1 cellular context compared by ENCODE assay signal in the genomic region with DNA sequence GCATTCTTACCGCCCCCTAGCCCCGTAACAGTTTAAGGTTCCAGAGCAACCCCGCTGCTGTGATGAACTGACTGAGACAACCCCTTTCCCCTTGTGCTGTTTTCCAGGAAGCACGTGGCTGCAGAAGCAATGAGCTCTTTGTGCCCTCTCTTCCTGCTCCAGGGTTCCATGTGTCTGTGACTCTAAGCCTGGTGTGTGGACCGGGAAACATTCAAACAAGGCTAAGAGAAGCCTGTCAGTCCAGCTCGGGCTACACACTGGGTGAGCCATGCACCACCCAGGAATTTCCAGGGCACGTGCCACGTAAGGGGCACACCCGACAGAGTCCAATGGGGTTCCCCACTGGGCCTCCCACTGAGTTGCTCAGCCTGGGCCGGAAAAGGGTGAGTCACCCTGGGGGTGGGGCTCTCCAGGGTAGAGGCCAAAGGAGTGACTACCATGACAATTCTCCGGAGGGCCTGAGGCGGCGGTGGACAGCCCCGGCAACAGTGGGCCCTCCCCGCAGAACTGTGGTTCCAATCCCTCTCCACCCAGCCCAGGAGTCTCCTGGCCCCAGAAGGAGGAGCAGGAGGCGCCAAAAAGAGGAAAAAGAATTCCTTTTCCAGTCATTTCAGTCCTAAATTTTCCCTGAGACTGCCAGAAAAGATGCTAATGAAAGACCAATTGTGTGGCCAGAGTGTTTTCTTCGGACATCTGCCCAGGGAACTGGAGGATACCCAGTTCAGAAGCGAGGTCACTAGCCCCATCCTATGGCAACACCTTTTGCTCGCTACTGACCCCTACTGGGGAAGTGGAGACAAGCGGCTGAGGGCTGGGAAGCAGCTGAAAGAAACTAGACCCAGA.
TF ChIP-seq lines count a peak whose summit lies in the region.

No MANE protein-coding gene starts in this region.

TF ChIP-seq in HepG2, 621 proteins besides CTCF, POLR2A, EP300 and RAD21 (continued from another document and continues in another):
- TF ChIP-seq, protein P1, sequence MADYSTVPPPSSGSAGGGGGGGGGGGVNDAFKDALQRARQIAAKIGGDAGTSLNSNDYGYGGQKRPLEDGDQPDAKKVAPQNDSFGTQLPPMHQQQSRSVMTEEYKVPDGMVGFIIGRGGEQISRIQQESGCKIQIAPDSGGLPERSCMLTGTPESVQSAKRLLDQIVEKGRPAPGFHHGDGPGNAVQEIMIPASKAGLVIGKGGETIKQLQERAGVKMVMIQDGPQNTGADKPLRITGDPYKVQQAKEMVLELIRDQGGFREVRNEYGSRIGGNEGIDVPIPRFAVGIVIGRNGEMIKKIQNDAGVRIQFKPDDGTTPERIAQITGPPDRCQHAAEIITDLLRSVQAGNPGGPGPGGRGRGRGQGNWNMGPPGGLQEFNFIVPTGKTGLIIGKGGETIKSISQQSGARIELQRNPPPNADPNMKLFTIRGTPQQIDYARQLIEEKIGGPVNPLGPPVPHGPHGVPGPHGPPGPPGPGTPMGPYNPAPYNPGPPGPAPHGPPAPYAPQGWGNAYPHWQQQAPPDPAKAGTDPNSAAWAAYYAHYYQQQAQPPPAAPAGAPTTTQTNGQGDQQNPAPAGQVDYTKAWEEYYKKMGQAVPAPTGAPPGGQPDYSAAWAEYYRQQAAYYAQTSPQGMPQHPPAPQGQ (CRISPR knock-in tag; IDR thresholded peaks at IDR 0.05; ENCODE audit: borderline replicate concordance), result no peak
- no peak for TF ChIP-seq ZNF841 (CRISPR knock-in tag; IDR thresholded peaks at IDR 0.05; ENCODE audit: borderline replicate concordance)
- peak; percentile 57; the same call in 1 of the 2 replicates for TF ChIP-seq TBX3 (IDR thresholded peaks at IDR 0.05; ENCODE audit: borderline replicate concordance)
- TF ChIP-seq GABPB1 (CRISPR knock-in tag; IDR thresholded peaks at IDR 0.05), result peak; percentile 74
- no peak; the same call in 1 of the 2 replicates for TF ChIP-seq TMF1 (CRISPR knock-in tag; IDR thresholded peaks at IDR 0.05; ENCODE audit: low read depth)
- 0 out of 2 replicates have a peak, but pooled peaks have one; percentile 46 for TF ChIP-seq KDM4B (CRISPR knock-in tag; IDR thresholded peaks at IDR 0.05)
- no peak for TF ChIP-seq HNRNPH1 (optimal IDR thresholded peaks at IDR 0.05; ENCODE audit: low read depth, low read length)
- TF ChIP-seq, protein P2, sequence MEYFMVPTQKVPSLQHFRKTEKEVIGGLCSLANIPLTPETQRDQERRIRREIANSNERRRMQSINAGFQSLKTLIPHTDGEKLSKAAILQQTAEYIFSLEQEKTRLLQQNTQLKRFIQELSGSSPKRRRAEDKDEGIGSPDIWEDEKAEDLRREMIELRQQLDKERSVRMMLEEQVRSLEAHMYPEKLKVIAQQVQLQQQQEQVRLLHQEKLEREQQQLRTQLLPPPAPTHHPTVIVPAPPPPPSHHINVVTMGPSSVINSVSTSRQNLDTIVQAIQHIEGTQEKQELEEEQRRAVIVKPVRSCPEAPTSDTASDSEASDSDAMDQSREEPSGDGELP (IDR thresholded peaks at IDR 0.05; ENCODE audit: borderline replicate concordance, low read depth), result peak; percentile 23; the same call in 1 of the 2 replicates
- TF ChIP-seq ZSCAN29 (CRISPR knock-in tag; conservative IDR thresholded peaks at IDR 0.05), result peak; percentile 77; the same call in 1 of the 2 replicates
- no peak for TF ChIP-seq SUZ12 (IDR thresholded peaks at IDR 0.05; ENCODE audit: low read depth, low read length)
- TF ChIP-seq ATF7 (IDR thresholded peaks at IDR 0.05), result no peak
- peak; percentile 89 for TF ChIP-seq ATF7 (CRISPR knock-in tag; IDR thresholded peaks at IDR 0.05)
- peak; percentile 90 for TF ChIP-seq ZNF709 (CRISPR knock-in tag; IDR thresholded peaks at IDR 0.05)
- no peak for TF ChIP-seq SOX6 (IDR thresholded peaks at IDR 0.05)
- peak; percentile 89 for TF ChIP-seq SOX6 (CRISPR knock-in tag; IDR thresholded peaks at IDR 0.05)
- no peak for TF ChIP-seq ZSCAN31 (CRISPR knock-in tag; IDR thresholded peaks at IDR 0.05; ENCODE audit: low read depth)
- TF ChIP-seq ZFP37 (CRISPR knock-in tag; IDR thresholded peaks at IDR 0.05; ENCODE audit: borderline replicate concordance), result peak; percentile 97
- 0 out of 2 replicates have a peak, but pooled peaks have one; percentile 29 for TF ChIP-seq ZNF124 (CRISPR knock-in tag; IDR thresholded peaks at IDR 0.05)
- TF ChIP-seq NONO (IDR thresholded peaks at IDR 0.05), result no peak
- TF ChIP-seq NONO (CRISPR knock-in tag; conservative IDR thresholded peaks at IDR 0.05), result no peak
- TF ChIP-seq, protein P3, sequence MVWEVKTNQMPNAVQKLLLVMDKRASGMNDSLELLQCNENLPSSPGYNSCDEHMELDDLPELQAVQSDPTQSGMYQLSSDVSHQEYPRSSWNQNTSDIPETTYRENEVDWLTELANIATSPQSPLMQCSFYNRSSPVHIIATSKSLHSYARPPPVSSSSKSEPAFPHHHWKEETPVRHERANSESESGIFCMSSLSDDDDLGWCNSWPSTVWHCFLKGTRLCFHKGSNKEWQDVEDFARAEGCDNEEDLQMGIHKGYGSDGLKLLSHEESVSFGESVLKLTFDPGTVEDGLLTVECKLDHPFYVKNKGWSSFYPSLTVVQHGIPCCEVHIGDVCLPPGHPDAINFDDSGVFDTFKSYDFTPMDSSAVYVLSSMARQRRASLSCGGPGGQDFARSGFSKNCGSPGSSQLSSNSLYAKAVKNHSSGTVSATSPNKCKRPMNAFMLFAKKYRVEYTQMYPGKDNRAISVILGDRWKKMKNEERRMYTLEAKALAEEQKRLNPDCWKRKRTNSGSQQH (CRISPR knock-in tag; IDR thresholded peaks at IDR 0.05; ENCODE audit: low read depth), result 0 out of 2 replicates have a peak, but pooled peaks have one; percentile 49
- TF ChIP-seq, protein P4, sequence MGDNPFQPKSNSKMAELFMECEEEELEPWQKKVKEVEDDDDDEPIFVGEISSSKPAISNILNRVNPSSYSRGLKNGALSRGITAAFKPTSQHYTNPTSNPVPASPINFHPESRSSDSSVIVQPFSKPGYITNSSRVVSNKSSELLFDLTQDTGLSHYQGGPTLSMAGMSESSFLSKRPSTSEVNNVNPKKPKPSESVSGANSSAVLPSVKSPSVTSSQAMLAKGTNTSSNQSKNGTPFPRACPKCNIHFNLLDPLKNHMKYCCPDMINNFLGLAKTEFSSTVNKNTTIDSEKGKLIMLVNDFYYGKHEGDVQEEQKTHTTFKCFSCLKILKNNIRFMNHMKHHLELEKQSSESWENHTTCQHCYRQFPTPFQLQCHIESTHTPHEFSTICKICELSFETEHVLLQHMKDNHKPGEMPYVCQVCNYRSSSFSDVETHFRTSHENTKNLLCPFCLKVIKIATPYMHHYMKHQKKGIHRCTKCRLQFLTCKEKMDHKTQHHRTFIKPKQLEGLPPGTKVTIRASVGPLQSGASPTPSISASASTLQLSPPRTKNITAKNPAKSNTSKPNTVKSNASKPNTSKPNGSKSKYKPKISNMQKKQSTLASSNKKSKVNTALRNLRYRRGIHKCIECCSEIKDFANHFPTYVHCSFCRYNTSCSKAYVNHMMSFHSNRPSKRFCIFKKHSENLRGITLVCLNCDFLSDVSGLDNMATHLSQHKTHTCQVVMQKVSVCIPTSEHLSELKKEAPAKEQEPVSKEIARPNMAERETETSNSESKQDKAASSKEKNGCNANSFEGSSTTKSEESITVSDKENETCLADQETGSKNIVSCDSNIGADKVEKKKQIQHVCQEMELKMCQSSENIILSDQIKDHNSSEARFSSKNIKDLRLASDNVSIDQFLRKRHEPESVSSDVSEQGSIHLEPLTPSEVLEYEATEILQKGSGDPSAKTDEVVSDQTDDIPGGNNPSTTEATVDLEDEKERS (CRISPR knock-in tag; IDR thresholded peaks at IDR 0.05), result peak; percentile 56; the same call in 1 of the 2 replicates
- no peak for TF ChIP-seq THYN1 (CRISPR knock-in tag; IDR thresholded peaks at IDR 0.05; ENCODE audit: borderline replicate concordance, low read depth)
- TF ChIP-seq HDAC2 (CRISPR knock-in tag; IDR thresholded peaks at IDR 0.05), result no peak; the same call in none of the 2 replicates
- TF ChIP-seq GATA4 (IDR thresholded peaks at IDR 0.05; ENCODE audit: borderline replicate concordance, low read depth), result no peak
- no peak for TF ChIP-seq IKZF1 (IDR thresholded peaks at IDR 0.05)
- TF ChIP-seq HNF4G (IDR thresholded peaks at IDR 0.05; ENCODE audit: borderline replicate concordance, low read depth, low read length), result no peak
- TF ChIP-seq HNF4G (CRISPR knock-in tag; IDR thresholded peaks at IDR 0.05; ENCODE audit: borderline replicate concordance, low read depth), result 0 out of 2 replicates have a peak, but pooled peaks have one; percentile 58
- no peak for TF ChIP-seq SP4 (CRISPR knock-in tag; IDR thresholded peaks at IDR 0.05)
- TF ChIP-seq, protein P5, sequence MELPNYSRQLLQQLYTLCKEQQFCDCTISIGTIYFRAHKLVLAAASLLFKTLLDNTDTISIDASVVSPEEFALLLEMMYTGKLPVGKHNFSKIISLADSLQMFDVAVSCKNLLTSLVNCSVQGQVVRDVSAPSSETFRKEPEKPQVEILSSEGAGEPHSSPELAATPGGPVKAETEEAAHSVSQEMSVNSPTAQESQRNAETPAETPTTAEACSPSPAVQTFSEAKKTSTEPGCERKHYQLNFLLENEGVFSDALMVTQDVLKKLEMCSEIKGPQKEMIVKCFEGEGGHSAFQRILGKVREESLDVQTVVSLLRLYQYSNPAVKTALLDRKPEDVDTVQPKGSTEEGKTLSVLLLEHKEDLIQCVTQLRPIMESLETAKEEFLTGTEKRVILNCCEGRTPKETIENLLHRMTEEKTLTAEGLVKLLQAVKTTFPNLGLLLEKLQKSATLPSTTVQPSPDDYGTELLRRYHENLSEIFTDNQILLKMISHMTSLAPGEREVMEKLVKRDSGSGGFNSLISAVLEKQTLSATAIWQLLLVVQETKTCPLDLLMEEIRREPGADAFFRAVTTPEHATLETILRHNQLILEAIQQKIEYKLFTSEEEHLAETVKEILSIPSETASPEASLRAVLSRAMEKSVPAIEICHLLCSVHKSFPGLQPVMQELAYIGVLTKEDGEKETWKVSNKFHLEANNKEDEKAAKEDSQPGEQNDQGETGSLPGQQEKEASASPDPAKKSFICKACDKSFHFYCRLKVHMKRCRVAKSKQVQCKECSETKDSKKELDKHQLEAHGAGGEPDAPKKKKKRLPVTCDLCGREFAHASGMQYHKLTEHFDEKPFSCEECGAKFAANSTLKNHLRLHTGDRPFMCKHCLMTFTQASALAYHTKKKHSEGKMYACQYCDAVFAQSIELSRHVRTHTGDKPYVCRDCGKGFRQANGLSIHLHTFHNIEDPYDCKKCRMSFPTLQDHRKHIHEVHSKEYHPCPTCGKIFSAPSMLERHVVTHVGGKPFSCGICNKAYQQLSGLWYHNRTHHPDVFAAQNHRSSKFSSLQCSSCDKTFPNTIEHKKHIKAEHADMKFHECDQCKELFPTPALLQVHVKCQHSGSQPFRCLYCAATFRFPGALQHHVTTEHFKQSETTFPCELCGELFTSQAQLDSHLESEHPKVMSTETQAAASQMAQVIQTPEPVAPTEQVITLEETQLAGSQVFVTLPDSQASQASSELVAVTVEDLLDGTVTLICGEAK (IDR thresholded peaks at IDR 0.05), result no peak
- TF ChIP-seq, protein P5 (CRISPR knock-in tag; IDR thresholded peaks at IDR 0.05), result peak; percentile 72; the same call in 1 of the 2 replicates
- TF ChIP-seq KMT2B (CRISPR knock-in tag; IDR thresholded peaks at IDR 0.05), result peak; percentile 41; the same call in 1 of the 2 replicates
- no peak for TF ChIP-seq HNRNPK (IDR thresholded peaks at IDR 0.05; ENCODE audit: low read depth, low read length, poor library complexity, severe bottlenecking)
- TF ChIP-seq AKAP8 (CRISPR knock-in tag; IDR thresholded peaks at IDR 0.05), result 0 out of 2 replicates have a peak, but pooled peaks have one; percentile 36
- TF ChIP-seq PAX8 (CRISPR knock-in tag; IDR thresholded peaks at IDR 0.05; ENCODE audit: borderline replicate concordance), result no peak
- no peak for TF ChIP-seq CEBPB (IDR thresholded peaks at IDR 0.05; ENCODE audit: borderline replicate concordance, low read depth, low read length)
- TF ChIP-seq ELF4 (CRISPR knock-in tag; IDR thresholded peaks at IDR 0.05; ENCODE audit: borderline replicate concordance), result no peak
- TF ChIP-seq DNMT3B (CRISPR knock-in tag; conservative IDR thresholded peaks at IDR 0.05), result peak; percentile 77; the same call in 1 of the 2 replicates
- TF ChIP-seq GTF2F1 (IDR thresholded peaks at IDR 0.05; ENCODE audit: low read length), result no peak
- no peak for TF ChIP-seq ZSCAN22 (CRISPR knock-in tag; IDR thresholded peaks at IDR 0.05)
- no peak for TF ChIP-seq SMAD9 (CRISPR knock-in tag; IDR thresholded peaks at IDR 0.05)
- no peak for TF ChIP-seq IRX3 (CRISPR knock-in tag; IDR thresholded peaks at IDR 0.05; ENCODE audit: borderline replicate concordance, low read depth)
- TF ChIP-seq ZNF383 (CRISPR knock-in tag; IDR thresholded peaks at IDR 0.05; ENCODE audit: borderline replicate concordance), result no peak
- no peak for TF ChIP-seq MLLT10 (CRISPR knock-in tag; IDR thresholded peaks at IDR 0.05)
- TF ChIP-seq STAG1 (CRISPR knock-in tag; IDR thresholded peaks at IDR 0.05), result peak; percentile 82
- TF ChIP-seq MED13 (CRISPR knock-in tag; IDR thresholded peaks at IDR 0.05), result no peak
